12 cellular contexts compared by ENCODE assay signal in genomic region chr5:159095882-159096554, GRCh38. TPM values are rescaled to one million over a fixed set of nuclear protein-coding genes. Genes with fewer than 3 reads are reported as not detected.
DNase-seq lines count a peak whose midpoint lies in the region; ATAC-seq and TF ChIP-seq lines count a peak whose summit lies in the region.
"Had no signal": no experiment of that assay in that cellular context is flagged by ENCODE, and none has a peak within 500 bp of the region (broad histone marks: within the 10 kb centered on the region; RNA-seq: fewer than 3 reads in every experiment).

No MANE protein-coding gene starts in this region.

- H3K36me3 ChIP-seq in ES-I3 (ENCODE audit: insufficient read depth, low read length) (no peaks in the 10 kb centered on the region), hepatocyte (replicated peaks; ENCODE audit: insufficient read depth, low read depth) (no peaks in the 10 kb centered on the region), gastrocnemius medialis (no peaks in the 10 kb centered on the region)

- H3K9me2 ChIP-seq in hepatocyte (replicated peaks; ENCODE audit: insufficient read depth) = no peaks in the 10 kb centered on the region

- H3K27ac ChIP-seq in hepatocyte = no peak overlapping the region
- H3K27ac ChIP-seq in gastrocnemius medialis = peak overlapping the region; percentile 79 to 85 (median 80)
- H3K27ac ChIP-seq: KMS-11 had no signal

- ATAC-seq in gastrocnemius medialis = no peak
- ATAC-seq in GM19463 (IDR thresholded peaks at IDR 0.05; ENCODE audit: unreplicated experiment) = no peak

- peaks cover 24% of the 10 kb centered on the region for H3K79me2 ChIP-seq in hepatocyte

- H3K4me2 ChIP-seq in hepatocyte = peak overlapping the region; percentile 90
- H3K4me2 ChIP-seq: KMS-11 had no signal

- H3K4me1 ChIP-seq in ES-I3 (ENCODE audit: insufficient read depth, low read length) (peaks cover 18% of the 10 kb centered on the region), hepatocyte (ENCODE audit: insufficient read depth) (peaks cover 4% of the 10 kb centered on the region), gastrocnemius medialis (peaks cover 5 to 7% of the 10 kb centered on the region in 2 donors)

- no peak for TF ChIP-seq POLR2A in gastrocnemius medialis (IDR thresholded peaks at IDR 0.05)

- no peak overlapping the region for H3K4me3 ChIP-seq in hepatocyte
- H3K4me3 ChIP-seq in gastrocnemius medialis = peak overlapping the region; percentile 47 to 81 (median 58)

- in situ Hi-C loops in gastrocnemius medialis (cut with MboI; ENCODE audit: low sequenced_read_pairs in 4 of 4) = no loop called here

- intact Hi-C loops in gastrocnemius medialis (cut with DNase I; ENCODE audit: low total_unique reads) = loop anchor here (5.0 kb wide), 1 partner anchor 44 kb away; no protein-coding TSS in a partner anchor

- H4K20me1 ChIP-seq in hepatocyte (ENCODE audit: insufficient read depth, poor library complexity, severe bottlenecking) = peaks cover 7% of the 10 kb centered on the region

- H3K9ac ChIP-seq in ES-I3 (ENCODE audit: low read depth, low read length) = peak overlapping the region; percentile 0; the same call in 1 of the 2 replicates
- H3K9ac ChIP-seq: KMS-11 had no signal

- DNase-seq in SK-N-DZ (ENCODE audit: low spot score) (peak; percentile 13), hepatocyte (ENCODE audit: low spot score) (no peak), gastrocnemius medialis (no peak), NOMO-1 treated with dmso at 0.1 percent for 144 hours (lab: John Stamatoyannopoulos, UW; ENCODE audit: unreplicated experiment) (no peak), NCI-H2171 treated with DMSO at 0.1 percent for 48 hours (lab: John Stamatoyannopoulos, UW) (no peak)
- no peak for DNase-seq in activated naive CD4-positive, alpha-beta T cell treated with Interleukin-2 at 50 U/mL for 16 hours
- DNase-seq: COR-L47; NCI-H345; stimulated activated CD4-positive, alpha-beta T cell treated with anti-CD3 and anti-CD28 coated beads, Interleukin-1b, Interleukin-23, amount 100 ng/mL, for 48 hours had no signal

- 33% methylated on average over 27 of the region's 27 CpGs for WGBS in hepatocyte (ENCODE audit: low lambda C conversion rate, missing lambda C conversion rate)

- H3K27me3 ChIP-seq in hepatocyte (peaks cover 73% of the 10 kb centered on the region), gastrocnemius medialis (peaks cover 8 to 38% (median 23%) of the 10 kb centered on the region in 3 donors)

- H2AFZ ChIP-seq in hepatocyte = no peak overlapping the region

- TF ChIP-seq CTCF in hepatocyte (IDR thresholded peaks at IDR 0.05; ENCODE audit: poor library complexity) (no peak), gastrocnemius medialis (IDR thresholded peaks at IDR 0.05 in 4 of 5, conservative IDR thresholded peaks at IDR 0.05 in 1 of 5) (no peak)

- no peaks in the 10 kb centered on the region for H3K9me3 ChIP-seq in ES-I3 (ENCODE audit: control insufficient read depth, insufficient read depth, low read length)
- H3K9me3 ChIP-seq in hepatocyte (ENCODE audit: low read depth) = no peaks in the 10 kb centered on the region
- no peaks in the 10 kb centered on the region for H3K9me3 ChIP-seq in gastrocnemius medialis

RNA-seq across cellular contexts. Expression of gene EBF1, which starts 3.7 kb away (rescaled TPM):
- 3.6 and 3.8 TPM in 2 replicates for polyA plus RNA-seq in SK-N-DZ (2014; cell fraction: cytosol; rRNA removed)
- polyA plus RNA-seq in SK-N-DZ (2014; cell fraction: nucleus; rRNA removed) = 3.1 and 4.1 TPM in 2 replicates
- total RNA-seq in hepatocyte = 6.5 and 12.1 TPM in 2 replicates
- 7.8 and 9.4 TPM in 2 replicates for polyA plus RNA-seq in hepatocyte
- 10 to 100 TPM in 1 of 4 donors, 1 to 10 TPM in 3; 4.9 to 12.0 (median 7.1) TPM for total RNA-seq in gastrocnemius medialis
